Comparison of ENCODE assay signal across 11 cellular contexts in the genomic region with DNA sequence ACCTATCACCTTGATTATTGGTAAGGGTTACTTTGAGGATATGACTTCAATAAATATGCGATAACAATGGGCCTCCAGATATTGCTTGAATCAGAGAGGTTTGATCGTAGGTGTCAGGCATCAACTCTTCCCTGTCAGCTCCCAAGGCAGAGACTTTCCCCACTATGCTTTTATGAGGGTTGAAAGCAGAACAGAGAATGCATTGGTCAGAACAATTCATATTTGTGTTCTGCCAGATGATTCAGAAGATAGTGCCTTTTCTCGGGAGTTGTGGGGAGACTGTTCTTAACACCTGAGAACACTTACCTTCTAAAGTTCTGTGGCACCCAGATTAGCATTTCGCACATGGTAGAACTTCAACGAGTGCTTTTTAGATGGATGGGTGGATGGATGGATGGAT.
"Had no signal": no experiment of that assay in that cellular context is flagged by ENCODE, and none has a peak within 500 bp of the region (broad histone marks: within the 10 kb centered on the region; RNA-seq: fewer than 3 reads in every experiment).

No MANE protein-coding gene starts in this region.

- FAIRE-seq: HepG2 had no signal

- H3K27ac Mint-ChIP-seq: HFFc6, IgD-negative memory B cell had no signal

- H3K4me1 ChIP-seq: HAP-1 had no signal

- DNase-seq: GM23248, GOT3, H7, HFFc6, KBM-7 had no signal

- ATAC-seq: HCT116, HepG2 had no signal

- H3K36me3 ChIP-seq: HAP-1 had no signal

- H2AFZ ChIP-seq: GM23248 had no signal

- H3K4me3 Mint-ChIP-seq: HFFc6, IgD-negative memory B cell had no signal

- H3K36me3 Mint-ChIP-seq: IgD-negative memory B cell had no signal

- H3K27ac ChIP-seq: GM23248, HL-60, KMS-11 had no signal

- H3K4me3 ChIP-seq: GM23248, HAP-1 had no signal

- H3K4me2 ChIP-seq: KMS-11 had no signal

- H3K9ac ChIP-seq: GM23248, KMS-11 had no signal

- H3K9me3 ChIP-seq: HAP-1 had no signal
